ENCODE assay signal across 7 cellular contexts in genomic region chr5:29769474-29769873, GRCh38.
"Had no signal": no experiment of that assay in that cellular context is flagged by ENCODE, and none has a peak within 500 bp of the region (broad histone marks: within the 10 kb centered on the region; RNA-seq: fewer than 3 reads in every experiment).

No MANE protein-coding gene starts in this region.

- H3K4me1 Mint-ChIP-seq: IgD-negative memory B cell had no signal

- H3K4me2 ChIP-seq: KMS-11 had no signal

- FAIRE-seq: HTR-8/SVneo had no signal

- H3K9ac ChIP-seq: KMS-11 had no signal

- H3K27ac ChIP-seq: HL-60, KMS-11 had no signal

- DNase-seq: IMR-90, KBM-7, KG1 had no signal

- H3K27ac Mint-ChIP-seq: IgD-negative memory B cell had no signal

- H3K36me3 Mint-ChIP-seq: IgD-negative memory B cell had no signal

- H3K4me3 Mint-ChIP-seq: IgD-negative memory B cell had no signal

- H3K27me3 Mint-ChIP-seq: IgD-negative memory B cell had no signal
